In genomic region chr11:47467372-47467771, GRCh38 we compare ENCODE assay signal across 12 cellular contexts. TPM values are rescaled to one million over a fixed set of nuclear protein-coding genes. Genes with fewer than 3 reads are reported as not detected.
DNase-seq lines count a peak whose midpoint lies in the region; ATAC-seq and TF ChIP-seq lines count a peak whose summit lies in the region.
"Had no signal": no experiment of that assay in that cellular context is flagged by ENCODE, and none has a peak within 500 bp of the region (broad histone marks: within the 10 kb centered on the region; RNA-seq: fewer than 3 reads in every experiment).

No MANE protein-coding gene starts in this region.

- peaks cover 6% of the 10 kb centered on the region for H3F3A ChIP-seq in smooth muscle cell (ENCODE audit: low read depth)

- H3K79me2 ChIP-seq in smooth muscle cell (ENCODE audit: low read depth) = peaks cover 23% of the 10 kb centered on the region

- ATAC-seq in left colon (peak; percentile 85), GM21529 (IDR thresholded peaks at IDR 0.05; ENCODE audit: unreplicated experiment) (no peak)

- H3K27me3 Mint-ChIP-seq in activated CD4-positive, alpha-beta memory T cell treated with anti-CD3 and anti-CD28 coated beads for 36 hours = no peaks in the 10 kb centered on the region
- no peaks in the 10 kb centered on the region for H3K27me3 Mint-ChIP-seq in activated CD4-positive, alpha-beta memory T cell treated with anti-CD3 and anti-CD28 coated beads, Interleukin-2, amount 10 ng/mL, durations not matched to agents 7 days and 5 days

- H3K27ac Mint-ChIP-seq in activated CD4-positive, alpha-beta memory T cell treated with anti-CD3 and anti-CD28 coated beads for 36 hours = peak overlapping the region; percentile 33
- H3K27ac Mint-ChIP-seq in activated CD4-positive, alpha-beta memory T cell treated with anti-CD3 and anti-CD28 coated beads, Interleukin-2, amount 10 ng/mL, durations not matched to agents 7 days and 5 days = no peak overlapping the region

- H3K4me3 ChIP-seq in Peyer's patch (no peak overlapping the region), thyroid gland (replicated peaks in 1 of 3) (no peak overlapping the region), smooth muscle cell (no peak overlapping the region)

- no peaks in the 10 kb centered on the region for H3K27me3 ChIP-seq in Peyer's patch
- H3K27me3 ChIP-seq in thyroid gland = no peaks in the 10 kb centered on the region
- no peaks in the 10 kb centered on the region for H3K27me3 ChIP-seq in smooth muscle cell (ENCODE audit: low read depth)

- DNase-seq in activated CD4-positive, alpha-beta memory T cell treated with anti-CD3 and anti-CD28 coated beads for 36 hours = no peak
- no peak for DNase-seq in activated CD4-positive, alpha-beta memory T cell treated with anti-CD3 and anti-CD28 coated beads, Interleukin-2, amount 10 ng/mL, durations not matched to agents 7 days and 5 days
- peak in 2 of 3 donors; percentile 52 to 53 for DNase-seq in Peyer's patch
- peak; percentile 48 to 57 for DNase-seq in left colon
- DNase-seq in thyroid gland = peak; percentile 34 to 57
- no peak for DNase-seq in smooth muscle cell (lab: John Stamatoyannopoulos, UW; ENCODE audit: unreplicated experiment)
- DNase-seq in effector CD4-positive, alpha-beta T cell = no peak
- DNase-seq: activated gamma-delta T cell, islet precursor cell, NCI-H2227 treated with DMSO at 0.1 percent for 48 hours had no signal

- no peaks in the 10 kb centered on the region for H3K9me3 ChIP-seq in Peyer's patch
- no peaks in the 10 kb centered on the region for H3K9me3 ChIP-seq in thyroid gland
- no peaks in the 10 kb centered on the region for H3K9me3 ChIP-seq in smooth muscle cell (replicated peaks; ENCODE audit: low read depth)

- POLR2A ChIA-PET in activated CD4-positive, alpha-beta memory T cell treated with anti-CD3 and anti-CD28 coated beads for 36 hours (lab: Charles Lee) = no interaction called here
- POLR2A ChIA-PET in activated CD4-positive, alpha-beta memory T cell treated with anti-CD3 and anti-CD28 coated beads, Interleukin-2, amount 10 ng/mL, durations not matched to agents 7 days and 5 days (lab: Charles Lee) = no interaction called here

- no peak overlapping the region for H3K4me2 ChIP-seq in smooth muscle cell

- no peak overlapping the region for H3K4me3 Mint-ChIP-seq in activated CD4-positive, alpha-beta memory T cell treated with anti-CD3 and anti-CD28 coated beads for 36 hours
- no peak overlapping the region for H3K4me3 Mint-ChIP-seq in activated CD4-positive, alpha-beta memory T cell treated with anti-CD3 and anti-CD28 coated beads, Interleukin-2, amount 10 ng/mL, durations not matched to agents 7 days and 5 days

- TF ChIP-seq POLR2A in Peyer's patch (IDR thresholded peaks at IDR 0.05) (no peak), thyroid gland (IDR thresholded peaks at IDR 0.05) (no peak)

- peaks cover 0 to 39% (median 0%) of the 10 kb centered on the region in 4 donors for H3K4me1 ChIP-seq in Peyer's patch
- H3K4me1 ChIP-seq in thyroid gland = peaks cover 30 to 39% of the 10 kb centered on the region in 2 donors
- peaks cover 51% of the 10 kb centered on the region for H3K4me1 ChIP-seq in smooth muscle cell (ENCODE audit: low read depth)

- peaks cover 37% of the 10 kb centered on the region for H3K36me3 Mint-ChIP-seq in activated CD4-positive, alpha-beta memory T cell treated with anti-CD3 and anti-CD28 coated beads for 36 hours
- H3K36me3 Mint-ChIP-seq in activated CD4-positive, alpha-beta memory T cell treated with anti-CD3 and anti-CD28 coated beads, Interleukin-2, amount 10 ng/mL, durations not matched to agents 7 days and 5 days (ENCODE audit: low read depth) = peaks cover 50% of the 10 kb centered on the region

- H3K36me3 ChIP-seq in Peyer's patch (peaks cover 0 to 57% (median 0%) of the 10 kb centered on the region in 3 donors), thyroid gland (peaks cover 18 to 21% of the 10 kb centered on the region in 2 donors), smooth muscle cell (ENCODE audit: low read depth) (peaks cover 17% of the 10 kb centered on the region)

- 61 to 73% methylated on average over 8 of the region's 8 CpGs for WGBS in thyroid gland, 2 donors
- 95% methylated on average over 8 of the region's 8 CpGs for WGBS in smooth muscle cell (ENCODE audit: low lambda C conversion rate)

- H2AFZ ChIP-seq in smooth muscle cell (ENCODE audit: low read depth) = no peak overlapping the region

- intact Hi-C loops in activated CD4-positive, alpha-beta memory T cell treated with anti-CD3 and anti-CD28 coated beads for 36 hours (cut with micrococcal nuclease) = no loop called here
- intact Hi-C loops in left colon (cut with DNase I, micrococcal nuclease) = no loop called here
- intact Hi-C loops in thyroid gland (cut with DNase I) = no loop called here

- no peak for TF ChIP-seq CTCF in Peyer's patch (IDR thresholded peaks at IDR 0.05)
- no peak for TF ChIP-seq CTCF in thyroid gland (IDR thresholded peaks at IDR 0.05)
- no peak for TF ChIP-seq CTCF in smooth muscle cell (IDR thresholded peaks at IDR 0.05; ENCODE audit: borderline replicate concordance, insufficient read depth, poor library complexity, severe bottlenecking)

- H3K27ac ChIP-seq in Peyer's patch (peak overlapping the region in 2 of 4 donors; percentile 57 to 68), thyroid gland (peak overlapping the region; percentile 13 to 64 (median 56)), smooth muscle cell (ENCODE audit: low read depth) (no peak overlapping the region)
- H3K27ac ChIP-seq: C4-2B had no signal

- H4K20me1 ChIP-seq in smooth muscle cell (ENCODE audit: low read depth) = peaks cover 62% of the 10 kb centered on the region

- no peaks in the 10 kb centered on the region for H3K9me3 Mint-ChIP-seq in activated CD4-positive, alpha-beta memory T cell treated with anti-CD3 and anti-CD28 coated beads for 36 hours
- no peaks in the 10 kb centered on the region for H3K9me3 Mint-ChIP-seq in activated CD4-positive, alpha-beta memory T cell treated with anti-CD3 and anti-CD28 coated beads, Interleukin-2, amount 10 ng/mL, durations not matched to agents 7 days and 5 days

- CTCF ChIA-PET in activated CD4-positive, alpha-beta memory T cell treated with anti-CD3 and anti-CD28 coated beads for 36 hours (lab: Charles Lee) = interaction anchor here (1.1 kb wide), 1 partner anchor 57 kb away, joined by 3 read pairs; no protein-coding TSS in a partner anchor
- CTCF ChIA-PET in activated CD4-positive, alpha-beta memory T cell treated with anti-CD3 and anti-CD28 coated beads, Interleukin-2, amount 10 ng/mL, durations not matched to agents 7 days and 5 days (lab: Charles Lee) = no interaction called here

- H3K9ac ChIP-seq in smooth muscle cell (ENCODE audit: low read depth) = no peak overlapping the region

- H3K4me1 Mint-ChIP-seq in activated CD4-positive, alpha-beta memory T cell treated with anti-CD3 and anti-CD28 coated beads for 36 hours (ENCODE audit: low read depth) = peaks cover 5% of the 10 kb centered on the region
- peaks cover 5% of the 10 kb centered on the region for H3K4me1 Mint-ChIP-seq in activated CD4-positive, alpha-beta memory T cell treated with anti-CD3 and anti-CD28 coated beads, Interleukin-2, amount 10 ng/mL, durations not matched to agents 7 days and 5 days

RNA-seq across cellular contexts. Expression of gene RAPSN, which starts 18.4 kb away (rescaled TPM):
- under 1 TPM in 1 of 2 experiments, not detected in 1; 0.22 TPM for total RNA-seq in activated CD4-positive, alpha-beta memory T cell treated with anti-CD3 and anti-CD28 coated beads for 36 hours
- under 1 TPM; 0.30 to 0.65 TPM for total RNA-seq in activated CD4-positive, alpha-beta memory T cell treated with anti-CD3 and anti-CD28 coated beads, Interleukin-2, amount 10 ng/mL, durations not matched to agents 7 days and 5 days
- total RNA-seq in Peyer's patch (under 1 TPM in 2 of 4 donors, not detected in 2; 0.54 to 0.76 TPM), left colon (under 1 TPM; 0.61 to 0.70 TPM), thyroid gland (under 1 TPM in 1 of 4 donors, not detected in 3; 0.67 TPM), smooth muscle cell (not detected in 2 replicates)
- 0.41 and 0.96 TPM in 2 replicates for polyA plus RNA-seq in smooth muscle cell

RNA-seq across cellular contexts. Expression of gene PSMC3, which starts 41.1 kb away (rescaled TPM):
- 100 to 1,000 TPM; 143 to 148 TPM for total RNA-seq in activated CD4-positive, alpha-beta memory T cell treated with anti-CD3 and anti-CD28 coated beads for 36 hours
- 100 to 1,000 TPM; 111 to 112 TPM for total RNA-seq in activated CD4-positive, alpha-beta memory T cell treated with anti-CD3 and anti-CD28 coated beads, Interleukin-2, amount 10 ng/mL, durations not matched to agents 7 days and 5 days
- total RNA-seq in Peyer's patch (100 to 1,000 TPM in 1 of 4 donors, 10 to 100 TPM in 3; 47.6 to 121 (median 70.9) TPM), left colon (10 to 100 TPM; 74.8 to 82.5 TPM), thyroid gland (100 to 1,000 TPM in 2 of 4 donors, 10 to 100 TPM in 2; 92.7 to 240 (median 123) TPM), smooth muscle cell (71.2 and 99.8 TPM in 2 replicates)
- polyA plus RNA-seq in smooth muscle cell = 200 and 211 TPM in 2 replicates

RNA-seq across cellular contexts. Expression of gene SLC39A13, which starts 59.0 kb away (rescaled TPM):
- total RNA-seq in activated CD4-positive, alpha-beta memory T cell treated with anti-CD3 and anti-CD28 coated beads for 36 hours = 10 to 100 TPM; 17.7 to 18.0 TPM
- 10 to 100 TPM; 23.6 to 24.2 TPM for total RNA-seq in activated CD4-positive, alpha-beta memory T cell treated with anti-CD3 and anti-CD28 coated beads, Interleukin-2, amount 10 ng/mL, durations not matched to agents 7 days and 5 days
- total RNA-seq in Peyer's patch = 10 to 100 TPM; 19.8 to 56.6 (median 39.6) TPM
- total RNA-seq in left colon = 10 to 100 TPM; 17.9 to 20.2 TPM
- 10 to 100 TPM; 51.3 to 84.3 (median 66.8) TPM for total RNA-seq in thyroid gland
- 51.7 and 56.9 TPM in 2 replicates for total RNA-seq in smooth muscle cell
- 138 and 143 TPM in 2 replicates for polyA plus RNA-seq in smooth muscle cell

Comparison
In these comparisons a context has a peak if more than half of its experiments do, and no peak if none do; other contexts are left out.
1. DNase-seq: peak in Peyer's patch (2 of 3), left colon (2 of 2) and thyroid gland (2 of 2); none in activated CD4-positive, alpha-beta memory T cell treated with anti-CD3 and anti-CD28 coated beads for 36 hours (single experiment), activated CD4-positive, alpha-beta memory T cell treated with anti-CD3 and anti-CD28 coated beads, Interleukin-2, amount 10 ng/mL, durations not matched to agents 7 days and 5 days (single experiment), smooth muscle cell (single experiment) and effector CD4-positive, alpha-beta T cell (single experiment).